1 cellular context compared by ENCODE assay signal in genomic region chrX:37685452-37686347, GRCh38.
TF ChIP-seq lines count a peak whose summit lies in the region.

TSS of gene XK (plus strand) at chrX:37685791. CDS start at chrX:37685962, 171 bp downstream.

TF ChIP-seq in K562, 482 proteins besides CTCF, POLR2A, EP300 and RAD21 (continued from another document and continues in another):
- TF ChIP-seq, protein P1, sequence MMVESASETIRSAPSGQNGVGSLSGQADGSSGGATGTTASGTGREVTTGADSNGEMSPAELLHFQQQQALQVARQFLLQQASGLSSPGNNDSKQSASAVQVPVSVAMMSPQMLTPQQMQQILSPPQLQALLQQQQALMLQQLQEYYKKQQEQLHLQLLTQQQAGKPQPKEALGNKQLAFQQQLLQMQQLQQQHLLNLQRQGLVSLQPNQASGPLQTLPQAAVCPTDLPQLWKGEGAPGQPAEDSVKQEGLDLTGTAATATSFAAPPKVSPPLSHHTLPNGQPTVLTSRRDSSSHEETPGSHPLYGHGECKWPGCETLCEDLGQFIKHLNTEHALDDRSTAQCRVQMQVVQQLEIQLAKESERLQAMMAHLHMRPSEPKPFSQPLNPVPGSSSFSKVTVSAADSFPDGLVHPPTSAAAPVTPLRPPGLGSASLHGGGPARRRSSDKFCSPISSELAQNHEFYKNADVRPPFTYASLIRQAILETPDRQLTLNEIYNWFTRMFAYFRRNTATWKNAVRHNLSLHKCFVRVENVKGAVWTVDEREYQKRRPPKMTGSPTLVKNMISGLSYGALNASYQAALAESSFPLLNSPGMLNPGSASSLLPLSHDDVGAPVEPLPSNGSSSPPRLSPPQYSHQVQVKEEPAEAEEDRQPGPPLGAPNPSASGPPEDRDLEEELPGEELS (CRISPR knock-in tag; IDR thresholded peaks at IDR 0.05; ENCODE audit: borderline replicate concordance) = peak; percentile 83; the same call in 1 of the 2 replicates
- TF ChIP-seq PRMT5 (CRISPR knock-in tag; IDR thresholded peaks at IDR 0.05) (0 out of 2 replicates have a peak, but pooled peaks have one; percentile 20), CCNT2 (IDR thresholded peaks at IDR 0.05; ENCODE audit: borderline replicate concordance, extremely low read depth, insufficient read length, low read depth, low read length) (peak; percentile 22), SMARCB1 (IDR thresholded peaks at IDR 0.05; ENCODE audit: insufficient read length, low read depth) (no peak), ZNF316 (IDR thresholded peaks at IDR 0.05) (peak; percentile 79), ZBED1 (IDR thresholded peaks at IDR 0.05) (no peak), VEZF1 (CRISPR knock-in tag; IDR thresholded peaks at IDR 0.05) (peak; percentile 53), ZNF324 (CRISPR knock-in tag; IDR thresholded peaks at IDR 0.05) (no peak), CBFB (CRISPR knock-in tag; IDR thresholded peaks at IDR 0.05) (no peak), ZBTB5 (IDR thresholded peaks at IDR 0.05) (no peak), FOXO4 (CRISPR knock-in tag; IDR thresholded peaks at IDR 0.05) (no peak), TFAP4 (CRISPR knock-in tag; IDR thresholded peaks at IDR 0.05; ENCODE audit: borderline replicate concordance) (peak; percentile 50), MYNN (IDR thresholded peaks at IDR 0.05) (0 out of 2 replicates have a peak, but pooled peaks have one; percentile 3), MYNN (CRISPR knock-in tag; IDR thresholded peaks at IDR 0.05) (no peak), ZNF449 (CRISPR knock-in tag; IDR thresholded peaks at IDR 0.05) (no peak), PYGO2 (tag; IDR thresholded peaks at IDR 0.05) (no peak), ZNF431 (CRISPR knock-in tag; IDR thresholded peaks at IDR 0.05) (peak; percentile 80), KDM5B (IDR thresholded peaks at IDR 0.05; ENCODE audit: insufficient replicate concordance, low read depth, low read length) (peak; percentile 38), SMAD4 (CRISPR knock-in tag; conservative IDR thresholded peaks at IDR 0.05) (peak; percentile 4; the same call in 1 of the 2 replicates), HMGN3 (IDR thresholded peaks at IDR 0.05; ENCODE audit: borderline replicate concordance, extremely low read depth, insufficient read length, low read depth, low read length) (peak; percentile 16), NONO (IDR thresholded peaks at IDR 0.05; ENCODE audit: low read depth in 2 of 2, low read length in 1 of 2) (peak in 1 of 2 experiments; percentile 54; a peak in 1 of 4 replicates), ZNF511 (CRISPR knock-in tag; IDR thresholded peaks at IDR 0.05) (peak; percentile 72), LCOR (CRISPR knock-in tag; IDR thresholded peaks at IDR 0.05) (peak; percentile 27; the same call in 1 of the 2 replicates), TAF7 (tag; IDR thresholded peaks at IDR 0.05) (no peak), ZNF445 (CRISPR knock-in tag; IDR thresholded peaks at IDR 0.05; ENCODE audit: low read depth) (no peak), ZNF224 (CRISPR knock-in tag; IDR thresholded peaks at IDR 0.05) (peak; percentile 87; the same call in 1 of the 2 replicates), ATF1 (CRISPR knock-in tag; IDR thresholded peaks at IDR 0.05) (no peak), ATF1 (tag; IDR thresholded peaks at IDR 0.05) (peak; percentile 58; the same call in 1 of the 2 replicates), ZNF165 (CRISPR knock-in tag; IDR thresholded peaks at IDR 0.05; ENCODE audit: borderline replicate concordance) (no peak), ZFP91 (CRISPR knock-in tag; IDR thresholded peaks at IDR 0.05) (no peak), L3MBTL2 (IDR thresholded peaks at IDR 0.05) (peak; percentile 92), E2F3 (CRISPR knock-in tag; IDR thresholded peaks at IDR 0.05) (no peak), EP400 (IDR thresholded peaks at IDR 0.05) (peak; percentile 51), POLR2AphosphoS5 (IDR thresholded peaks at IDR 0.05; ENCODE audit: control insufficient read depth, insufficient read depth, low read depth, low read length) (0 out of 2 replicates have a peak, but pooled peaks have one; percentile 32), MAFF (IDR thresholded peaks at IDR 0.05; ENCODE audit: low read length) (no peak), ZNF143 (CRISPR knock-in tag; IDR thresholded peaks at IDR 0.05) (peak; percentile 56; the same call in 1 of the 2 replicates), SRSF1 (IDR thresholded peaks at IDR 0.05; ENCODE audit: low read depth, low read length) (no peak), FOXA3 (CRISPR knock-in tag; conservative IDR thresholded peaks at IDR 0.05 in 1 of 2, IDR thresholded peaks at IDR 0.05 in 1 of 2) (peak in 1 of 2 experiments; percentile 53; a peak in 1 of 4 replicates), PHB2 (IDR thresholded peaks at IDR 0.05; ENCODE audit: low read depth) (no peak), HDAC1 (IDR thresholded peaks at IDR 0.05) (0 out of 4 replicates have a peak, but pooled peaks of 1 of the 2 experiments have one; percentile 24)
- TF ChIP-seq, protein P2, sequence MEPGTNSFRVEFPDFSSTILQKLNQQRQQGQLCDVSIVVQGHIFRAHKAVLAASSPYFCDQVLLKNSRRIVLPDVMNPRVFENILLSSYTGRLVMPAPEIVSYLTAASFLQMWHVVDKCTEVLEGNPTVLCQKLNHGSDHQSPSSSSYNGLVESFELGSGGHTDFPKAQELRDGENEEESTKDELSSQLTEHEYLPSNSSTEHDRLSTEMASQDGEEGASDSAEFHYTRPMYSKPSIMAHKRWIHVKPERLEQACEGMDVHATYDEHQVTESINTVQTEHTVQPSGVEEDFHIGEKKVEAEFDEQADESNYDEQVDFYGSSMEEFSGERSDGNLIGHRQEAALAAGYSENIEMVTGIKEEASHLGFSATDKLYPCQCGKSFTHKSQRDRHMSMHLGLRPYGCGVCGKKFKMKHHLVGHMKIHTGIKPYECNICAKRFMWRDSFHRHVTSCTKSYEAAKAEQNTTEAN (CRISPR knock-in tag; IDR thresholded peaks at IDR 0.05) = peak; percentile 63; the same call in 1 of the 2 replicates
- TF ChIP-seq, protein P3, sequence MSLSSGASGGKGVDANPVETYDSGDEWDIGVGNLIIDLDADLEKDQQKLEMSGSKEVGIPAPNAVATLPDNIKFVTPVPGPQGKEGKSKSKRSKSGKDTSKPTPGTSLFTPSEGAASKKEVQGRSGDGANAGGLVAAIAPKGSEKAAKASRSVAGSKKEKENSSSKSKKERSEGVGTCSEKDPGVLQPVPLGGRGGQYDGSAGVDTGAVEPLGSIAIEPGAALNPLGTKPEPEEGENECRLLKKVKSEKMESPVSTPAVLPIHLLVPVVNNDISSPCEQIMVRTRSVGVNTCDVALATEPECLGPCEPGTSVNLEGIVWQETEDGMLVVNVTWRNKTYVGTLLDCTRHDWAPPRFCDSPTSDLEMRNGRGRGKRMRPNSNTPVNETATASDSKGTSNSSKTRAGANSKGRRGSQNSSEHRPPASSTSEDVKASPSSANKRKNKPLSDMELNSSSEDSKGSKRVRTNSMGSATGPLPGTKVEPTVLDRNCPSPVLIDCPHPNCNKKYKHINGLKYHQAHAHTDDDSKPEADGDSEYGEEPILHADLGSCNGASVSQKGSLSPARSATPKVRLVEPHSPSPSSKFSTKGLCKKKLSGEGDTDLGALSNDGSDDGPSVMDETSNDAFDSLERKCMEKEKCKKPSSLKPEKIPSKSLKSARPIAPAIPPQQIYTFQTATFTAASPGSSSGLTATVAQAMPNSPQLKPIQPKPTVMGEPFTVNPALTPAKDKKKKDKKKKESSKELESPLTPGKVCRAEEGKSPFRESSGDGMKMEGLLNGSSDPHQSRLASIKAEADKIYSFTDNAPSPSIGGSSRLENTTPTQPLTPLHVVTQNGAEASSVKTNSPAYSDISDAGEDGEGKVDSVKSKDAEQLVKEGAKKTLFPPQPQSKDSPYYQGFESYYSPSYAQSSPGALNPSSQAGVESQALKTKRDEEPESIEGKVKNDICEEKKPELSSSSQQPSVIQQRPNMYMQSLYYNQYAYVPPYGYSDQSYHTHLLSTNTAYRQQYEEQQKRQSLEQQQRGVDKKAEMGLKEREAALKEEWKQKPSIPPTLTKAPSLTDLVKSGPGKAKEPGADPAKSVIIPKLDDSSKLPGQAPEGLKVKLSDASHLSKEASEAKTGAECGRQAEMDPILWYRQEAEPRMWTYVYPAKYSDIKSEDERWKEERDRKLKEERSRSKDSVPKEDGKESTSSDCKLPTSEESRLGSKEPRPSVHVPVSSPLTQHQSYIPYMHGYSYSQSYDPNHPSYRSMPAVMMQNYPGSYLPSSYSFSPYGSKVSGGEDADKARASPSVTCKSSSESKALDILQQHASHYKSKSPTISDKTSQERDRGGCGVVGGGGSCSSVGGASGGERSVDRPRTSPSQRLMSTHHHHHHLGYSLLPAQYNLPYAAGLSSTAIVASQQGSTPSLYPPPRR (CRISPR knock-in tag; IDR thresholded peaks at IDR 0.05; ENCODE audit: borderline replicate concordance) = no peak
- TF ChIP-seq, protein P4, sequence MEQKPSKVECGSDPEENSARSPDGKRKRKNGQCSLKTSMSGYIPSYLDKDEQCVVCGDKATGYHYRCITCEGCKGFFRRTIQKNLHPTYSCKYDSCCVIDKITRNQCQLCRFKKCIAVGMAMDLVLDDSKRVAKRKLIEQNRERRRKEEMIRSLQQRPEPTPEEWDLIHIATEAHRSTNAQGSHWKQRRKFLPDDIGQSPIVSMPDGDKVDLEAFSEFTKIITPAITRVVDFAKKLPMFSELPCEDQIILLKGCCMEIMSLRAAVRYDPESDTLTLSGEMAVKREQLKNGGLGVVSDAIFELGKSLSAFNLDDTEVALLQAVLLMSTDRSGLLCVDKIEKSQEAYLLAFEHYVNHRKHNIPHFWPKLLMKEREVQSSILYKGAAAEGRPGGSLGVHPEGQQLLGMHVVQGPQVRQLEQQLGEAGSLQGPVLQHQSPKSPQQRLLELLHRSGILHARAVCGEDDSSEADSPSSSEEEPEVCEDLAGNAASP (IDR thresholded peaks at IDR 0.05) = no peak
